In the genomic region with DNA sequence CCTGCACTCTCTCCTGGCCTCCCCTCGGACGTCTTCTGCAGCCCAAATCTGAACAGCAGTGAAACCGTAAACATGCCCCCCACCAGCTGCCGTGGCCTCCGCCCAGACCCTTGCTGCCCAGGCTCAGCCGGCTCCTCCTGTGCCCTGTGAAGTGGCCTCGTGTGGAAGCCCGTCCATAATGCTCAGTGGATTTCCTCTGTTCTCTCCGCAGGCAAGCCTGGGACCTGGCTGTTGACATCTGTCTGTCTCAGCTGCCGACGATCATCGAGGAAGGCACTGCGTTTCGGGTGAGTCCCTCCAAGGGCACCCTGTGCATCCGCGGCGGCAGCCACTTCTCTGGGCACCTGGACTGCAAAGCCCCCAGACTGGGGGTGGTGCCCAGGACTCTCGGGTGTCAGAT, we compare ENCODE assay signal across 12 cellular contexts.
"Had no signal": no experiment of that assay in that cellular context is flagged by ENCODE, and none has a peak within 500 bp of the region (broad histone marks: within the 10 kb centered on the region; RNA-seq: fewer than 3 reads in every experiment).

No MANE protein-coding gene starts in this region.

- H3K27me3 Mint-ChIP-seq: activated naive CD4-positive, alpha-beta T cell treated with anti-CD3 and anti-CD28 coated beads, Interleukin-2, amount 10 ng/mL, durations not matched to agents 7 days and 5 days; naive thymus-derived CD4-positive, alpha-beta T cell had no signal

- H3K9me3 Mint-ChIP-seq: activated naive CD4-positive, alpha-beta T cell treated with anti-CD3 and anti-CD28 coated beads, Interleukin-2, amount 10 ng/mL, durations not matched to agents 7 days and 5 days; stimulated activated effector memory CD8-positive, alpha-beta T cell treated with anti-CD3 and anti-CD28 coated beads, Interleukin-12 subunit alpha, Interleukin-12 subunit beta, amount 100 ng/mL, for 72 hours had no signal

- H3K36me3 ChIP-seq: adrenal gland, cardiac muscle cell, neutrophil had no signal

- ATAC-seq: gastroesophageal sphincter; naive thymus-derived CD4-positive, alpha-beta T cell; stimulated activated effector memory CD8-positive, alpha-beta T cell treated with anti-CD3 and anti-CD28 coated beads, Interleukin-12 subunit alpha, Interleukin-12 subunit beta, amount 100 ng/mL, for 72 hours had no signal

- H3K27me3 ChIP-seq: adrenal gland, cardiac muscle cell, gastroesophageal sphincter, neutrophil, thyroid gland had no signal

- H3K9me3 ChIP-seq: adrenal gland, gastroesophageal sphincter, neutrophil, thyroid gland had no signal

- H3K4me3 Mint-ChIP-seq: activated naive CD4-positive, alpha-beta T cell treated with anti-CD3 and anti-CD28 coated beads, Interleukin-2, amount 10 ng/mL, durations not matched to agents 7 days and 5 days; naive thymus-derived CD4-positive, alpha-beta T cell; stimulated activated effector memory CD8-positive, alpha-beta T cell treated with anti-CD3 and anti-CD28 coated beads, Interleukin-12 subunit alpha, Interleukin-12 subunit beta, amount 100 ng/mL, for 72 hours had no signal

- H3K27ac ChIP-seq: adrenal gland, cardiac muscle cell, gastroesophageal sphincter, neutrophil, thyroid gland had no signal

- DNase-seq: activated naive CD4-positive, alpha-beta T cell treated with anti-CD3 and anti-CD28 coated beads, Interleukin-2, amount 10 ng/mL, durations not matched to agents 7 days and 5 days; activated T-cell treated with anti-CD3 and anti-CD28 coated beads for 4 hours; adrenal gland; mammary epithelial cell; naive thymus-derived CD4-positive, alpha-beta T cell; T-helper 1 cell; T1000; thyroid gland had no signal

- H3K4me3 ChIP-seq: adrenal gland, cardiac muscle cell, gastroesophageal sphincter, thyroid gland had no signal

- H3K27ac Mint-ChIP-seq: activated naive CD4-positive, alpha-beta T cell treated with anti-CD3 and anti-CD28 coated beads, Interleukin-2, amount 10 ng/mL, durations not matched to agents 7 days and 5 days had no signal
